In genomic region chr4:6561706-6562371, GRCh38 we compare ENCODE assay signal across 19 cellular contexts. TPM values are rescaled to one million over a fixed set of nuclear protein-coding genes. Genes with fewer than 3 reads are reported as not detected.
DNase-seq lines count a peak whose midpoint lies in the region; ATAC-seq and TF ChIP-seq lines count a peak whose summit lies in the region.
"Had no signal": no experiment of that assay in that cellular context is flagged by ENCODE, and none has a peak within 500 bp of the region (broad histone marks: within the 10 kb centered on the region; RNA-seq: fewer than 3 reads in every experiment).

No MANE protein-coding gene starts in this region.

- H3K9me3 ChIP-seq in CD4-positive, alpha-beta T cell (ENCODE audit: control insufficient read depth, low read length), result no peaks in the 10 kb centered on the region
- no peaks in the 10 kb centered on the region for H3K9me3 ChIP-seq in left lung
- H3K9me3 ChIP-seq: thyroid gland had no signal

- peaks cover 9% of the 10 kb centered on the region for H3K4me1 Mint-ChIP-seq in CD4-positive, alpha-beta T cell (ENCODE audit: low read depth)
- H3K4me1 Mint-ChIP-seq in mesothelial cell of epicardium, result no peaks in the 10 kb centered on the region

- TF ChIP-seq CTCF in CD4-positive, alpha-beta T cell (IDR thresholded peaks at IDR 0.05), result no peak
- TF ChIP-seq CTCF in mesothelial cell of epicardium (IDR thresholded peaks at IDR 0.05; ENCODE audit: unreplicated experiment), result no peak
- no peak for TF ChIP-seq CTCF in left lung (IDR thresholded peaks at IDR 0.05)

- H2BK15ac ChIP-seq in mesendoderm (replicated peaks; ENCODE audit: low read depth), result no peak overlapping the region

- no peaks in the 10 kb centered on the region for H3K36me3 Mint-ChIP-seq in CD4-positive, alpha-beta T cell (ENCODE audit: low read depth)
- H3K36me3 Mint-ChIP-seq in mesothelial cell of epicardium, result no peaks in the 10 kb centered on the region
- H3K36me3 Mint-ChIP-seq in activated naive CD4-positive, alpha-beta T cell treated with anti-CD3 and anti-CD28 coated beads, Interleukin-2, amount 50 U/mL, for 72 hours, result peaks cover 0 to 4% of the 10 kb centered on the region in 2 donors

- H3K27ac ChIP-seq in CD4-positive, alpha-beta T cell (ENCODE audit: low read depth, low read length), result no peak overlapping the region
- peak overlapping the region; percentile 15 for H3K27ac ChIP-seq in angular gyrus (ENCODE audit: low read depth, low read length)
- no peak overlapping the region for H3K27ac ChIP-seq in mesendoderm (ENCODE audit: low read depth, low read length)
- no peak overlapping the region for H3K27ac ChIP-seq in left lung
- H3K27ac ChIP-seq: coronary artery, thyroid gland had no signal

- no peak overlapping the region for H3K18ac ChIP-seq in mesendoderm (ENCODE audit: low read length)

- H3K4ac ChIP-seq in mesendoderm (ENCODE audit: low read depth, low read length), result no peak overlapping the region

- H3K79me1 ChIP-seq in mesendoderm (ENCODE audit: low read length), result no peaks in the 10 kb centered on the region

- no peak overlapping the region for H2BK5ac ChIP-seq in mesendoderm (ENCODE audit: low read length)

- intact Hi-C loops in CD4-positive, alpha-beta T cell (cut with DNase I, micrococcal nuclease), result no loop called here
- intact Hi-C loops in left lung (cut with DNase I), result no loop called here

- no peak overlapping the region for H4K8ac ChIP-seq in mesendoderm (ENCODE audit: low read depth, low read length)

- no CpG with 5 or more reads among the region's 16 CpGs for WGBS in mesendoderm (ENCODE audit: extremely low coverage, insufficient coverage, low lambda C conversion rate)

- CTCF ChIA-PET in CD4-positive, alpha-beta T cell (lab: Charles Lee), result no interaction called here

- H3K27me3 Mint-ChIP-seq in CD4-positive, alpha-beta T cell, result peaks cover 82% of the 10 kb centered on the region
- peaks cover 92% of the 10 kb centered on the region for H3K27me3 Mint-ChIP-seq in mesothelial cell of epicardium (ENCODE audit: low read depth)

- H3K4me3 ChIP-seq in mesendoderm (ENCODE audit: low read length) (no peak overlapping the region), left lung (no peak overlapping the region)
- H3K4me3 ChIP-seq: coronary artery, thyroid gland had no signal

- H3K79me2 ChIP-seq in mesendoderm (ENCODE audit: control insufficient read depth, insufficient read depth, low read length), result no peaks in the 10 kb centered on the region

- H2BK120ac ChIP-seq in mesendoderm (ENCODE audit: low read depth, low read length), result no peak overlapping the region

- H3K4me1 ChIP-seq in mesendoderm (ENCODE audit: control insufficient read depth, low read depth, low read length) (no peaks in the 10 kb centered on the region), left lung (peaks cover 0 to 14% of the 10 kb centered on the region in 2 donors)

- no peak overlapping the region for H3K27ac Mint-ChIP-seq in CD4-positive, alpha-beta T cell
- H3K27ac Mint-ChIP-seq in mesothelial cell of epicardium, result no peak overlapping the region
- H3K27ac Mint-ChIP-seq in activated naive CD4-positive, alpha-beta T cell treated with anti-CD3 and anti-CD28 coated beads, Interleukin-2, amount 50 U/mL, for 72 hours, result no peak overlapping the region

- ATAC-seq in CD4-positive, alpha-beta T cell (ENCODE audit: poor library complexity), result no peak
- ATAC-seq in activated naive CD4-positive, alpha-beta T cell treated with anti-CD3 and anti-CD28 coated beads, Interleukin-2, amount 50 U/mL, for 72 hours, result no peak
- ATAC-seq in GM19328 (IDR thresholded peaks at IDR 0.05; ENCODE audit: unreplicated experiment), result no peak
- no peak for ATAC-seq in left lung

- no peak overlapping the region for H3K9ac ChIP-seq in mesendoderm (ENCODE audit: low read length)

- no peak overlapping the region for H3K23ac ChIP-seq in mesendoderm (ENCODE audit: low read length)

- no peaks in the 10 kb centered on the region for H3K36me3 ChIP-seq in mesendoderm (ENCODE audit: control insufficient read depth, insufficient read depth, low read length)
- no peaks in the 10 kb centered on the region for H3K36me3 ChIP-seq in left lung
- H3K36me3 ChIP-seq: thyroid gland had no signal

- POLR2A ChIA-PET in CD4-positive, alpha-beta T cell (lab: Charles Lee), result no interaction called here

- no peak overlapping the region for H3K4me2 ChIP-seq in mesendoderm (ENCODE audit: low read length)

- H3K4me3 Mint-ChIP-seq in CD4-positive, alpha-beta T cell, result peak overlapping the region; percentile 45
- peak overlapping the region; percentile 3 for H3K4me3 Mint-ChIP-seq in mesothelial cell of epicardium

- peaks cover 74% of the 10 kb centered on the region for H3K27me3 ChIP-seq in CD4-positive, alpha-beta T cell (ENCODE audit: control insufficient read depth, insufficient read depth, low read length)
- peaks cover 22% of the 10 kb centered on the region for H3K27me3 ChIP-seq in mesendoderm (ENCODE audit: insufficient read depth, low read length, poor library complexity)
- peaks cover 33 to 98% of the 10 kb centered on the region in 2 donors for H3K27me3 ChIP-seq in left lung

- no peak overlapping the region for H4K5ac ChIP-seq in mesendoderm (ENCODE audit: low read length)

- H3K56ac ChIP-seq in mesendoderm (ENCODE audit: low read length), result no peak overlapping the region

- H2AK5ac ChIP-seq in mesendoderm (ENCODE audit: low read length), result no peak overlapping the region

- DNase-seq in CD4-positive, alpha-beta T cell, result no peak
- DNase-seq in COLO668 (lab: John Stamatoyannopoulos, UW; ENCODE audit: unreplicated experiment), result peak; percentile 65
- no peak for DNase-seq in mesothelial cell of epicardium (ENCODE audit: low spot score in 2 of 2, unreplicated experiment in 2 of 2)
- DNase-seq in activated naive CD4-positive, alpha-beta T cell treated with anti-CD3 and anti-CD28 coated beads, Interleukin-2, amount 50 U/mL, for 72 hours (ENCODE audit: low spot score in 2 of 2), result no peak
- no peak for DNase-seq in mesendoderm
- DNase-seq in left lung, result no peak
- DNase-seq: activated effector memory CD4-positive, alpha-beta T cell treated with Interleukin-2 at 50 U/mL for 16 hours; AML-193; hippocampal formation; kidney glomerular epithelial cell; NCI-H2029; NCI-H526; nucleus accumbens; right cardiac atrium; stimulated activated naive CD4-positive, alpha-beta T cell; thyroid gland had no signal

- H3K9me3 Mint-ChIP-seq in CD4-positive, alpha-beta T cell, result no peaks in the 10 kb centered on the region
- H3K9me3 Mint-ChIP-seq in mesothelial cell of epicardium, result no peaks in the 10 kb centered on the region
- H3K9me3 Mint-ChIP-seq in activated naive CD4-positive, alpha-beta T cell treated with anti-CD3 and anti-CD28 coated beads, Interleukin-2, amount 50 U/mL, for 72 hours, result no peaks in the 10 kb centered on the region

RNA-seq across cellular contexts. Expression of gene MAN2B2, which starts 13.2 kb away (rescaled TPM):
- total RNA-seq in CD4-positive, alpha-beta T cell, result 10 to 100 TPM; 25.9 to 28.5 TPM
- 23.2 to 24.6 TPM (median 24.0 TPM) in 3 replicates for total RNA-seq in mesothelial cell of epicardium
- total RNA-seq in activated naive CD4-positive, alpha-beta T cell treated with anti-CD3 and anti-CD28 coated beads, Interleukin-2, amount 50 U/mL, for 72 hours, result 10 to 100 TPM; 13.9 to 21.4 TPM
- polyA plus RNA-seq in mesendoderm (2013, experiment 1 of 2), result 1.3 TPM
- 1.3 TPM for polyA plus RNA-seq in mesendoderm (2013, experiment 2 of 2)
- 10 to 100 TPM; 27.3 to 38.3 TPM for total RNA-seq in left lung
